In genomic region chr2:101672047-101672446, GRCh38 we compare ENCODE assay signal across 32 cellular contexts.
"Had no signal": no experiment of that assay in that cellular context is flagged by ENCODE, and none has a peak within 500 bp of the region (broad histone marks: within the 10 kb centered on the region; RNA-seq: fewer than 3 reads in every experiment).

No MANE protein-coding gene starts in this region.

- ATAC-seq: naive thymus-derived CD4-positive, alpha-beta T cell; natural killer cell; sciatic nerve; stimulated activated memory B cell treated with anti-CD40 and anti-IgM and Interleukin-4, amounts not matched to agents 10 μg/mL and 1 μg/mL and 100 μg/mL, for 72 hours; stimulated activated naive CD8-positive, alpha-beta T cell treated with anti-CD3 and anti-CD28 coated beads, Interleukin-15, amount 100 ng/mL, for 72 hours; stimulated activated naive CD8-positive, alpha-beta T cell treated with anti-CD3 and anti-CD28 coated beads, Interleukin-15, Interleukin-2, amounts not matched to agents 100 U/mL and 50 U/mL, for 24 hours; upper lobe of right lung had no signal

- H3K4me3 Mint-ChIP-seq: naive thymus-derived CD4-positive, alpha-beta T cell; natural killer cell; nephron; neural progenitor cell; stimulated activated memory B cell treated with anti-CD40 and anti-IgM and Interleukin-4, amounts not matched to agents 10 μg/mL and 1 μg/mL and 100 μg/mL, for 72 hours; stimulated activated naive CD8-positive, alpha-beta T cell treated with anti-CD3 and anti-CD28 coated beads, Interleukin-15, amount 100 ng/mL, for 72 hours; type B pancreatic cell had no signal

- H3K4me1 ChIP-seq: neural progenitor cell, parathyroid adenoma, right atrium auricular region, spleen, suprapubic skin, testis, tibial artery, transverse colon, upper lobe of right lung, uterus had no signal

- DNase-seq: naive thymus-derived CD4-positive, alpha-beta T cell; natural killer cell; occipital lobe; ovary; posterior cingulate gyrus; retina; spleen; stimulated activated CD4-positive, alpha-beta T cell treated with anti-CD3 and anti-CD28 coated beads, Interleukin-12 subunit alpha, Interleukin-12 subunit beta, amount 100 ng/mL, for 4 hours; stimulated activated CD4-positive, alpha-beta T cell treated with anti-CD3 and anti-CD28 coated beads, Interleukin-1b, Interleukin-23, amount 100 ng/mL, for 48 hours; stimulated activated CD4-positive, alpha-beta T cell treated with anti-CD3 and anti-CD28 coated beads, Interleukin-4, amount 100 ng/mL, for 1 hour; stimulated activated CD4-positive, alpha-beta T cell treated with anti-CD3 and anti-CD28 coated beads, Interleukin-4, amount 100 ng/mL, for 4 hours; stimulated activated CD8-positive, alpha-beta memory T cell treated with anti-CD3 and anti-CD28 coated beads, Interleukin-4, amount 100 ng/mL, for 48 hours; stimulated activated naive CD4-positive, alpha-beta T cell; stimulated activated naive CD8-positive, alpha-beta T cell treated with anti-CD3 and anti-CD28 coated beads, Interleukin-15, amount 100 ng/mL, for 72 hours; stimulated activated naive CD8-positive, alpha-beta T cell treated with anti-CD3 and anti-CD28 coated beads, Interleukin-15, Interleukin-2, amounts not matched to agents 100 U/mL and 50 U/mL, for 24 hours; substantia nigra; testis; tibial artery; transverse colon; upper lobe of right lung; uterus had no signal

- H3K4me1 Mint-ChIP-seq: natural killer cell, nephron had no signal

- H3K36me3 Mint-ChIP-seq: natural killer cell; stimulated activated memory B cell treated with anti-CD40 and anti-IgM and Interleukin-4, amounts not matched to agents 10 μg/mL and 1 μg/mL and 100 μg/mL, for 72 hours; type B pancreatic cell had no signal

- H3K27me3 ChIP-seq: neural progenitor cell, ovary, right atrium auricular region, spleen, suprapubic skin, testis, tibial artery, transverse colon, upper lobe of right lung, uterus had no signal

- H3K36me3 ChIP-seq: neural progenitor cell, ovary, right atrium auricular region, spleen, suprapubic skin, tibial artery, transverse colon, upper lobe of right lung, uterus had no signal

- H3K9ac ChIP-seq: neural progenitor cell, parathyroid adenoma had no signal

- H3K27ac ChIP-seq: neural progenitor cell, ovary, parathyroid adenoma, right atrium auricular region, skin epidermis, spleen, suprapubic skin, testis, tibial artery, transverse colon, upper lobe of right lung, uterus had no signal

- H3K27ac Mint-ChIP-seq: naive thymus-derived CD4-positive, alpha-beta T cell; natural killer cell; nephron; neural progenitor cell; progenitor cell of endocrine pancreas; stimulated activated memory B cell treated with anti-CD40 and anti-IgM and Interleukin-4, amounts not matched to agents 10 μg/mL and 1 μg/mL and 100 μg/mL, for 72 hours; stimulated activated naive CD8-positive, alpha-beta T cell treated with anti-CD3 and anti-CD28 coated beads, Interleukin-15, amount 100 ng/mL, for 72 hours; type B pancreatic cell had no signal

- H3K27me3 Mint-ChIP-seq: naive thymus-derived CD4-positive, alpha-beta T cell; stimulated activated memory B cell treated with anti-CD40 and anti-IgM and Interleukin-4, amounts not matched to agents 10 μg/mL and 1 μg/mL and 100 μg/mL, for 72 hours; stimulated activated naive CD8-positive, alpha-beta T cell treated with anti-CD3 and anti-CD28 coated beads, Interleukin-15, amount 100 ng/mL, for 72 hours; type B pancreatic cell had no signal

- H3K9me3 Mint-ChIP-seq: stimulated activated memory B cell treated with anti-CD40 and anti-IgM and Interleukin-4, amounts not matched to agents 10 μg/mL and 1 μg/mL and 100 μg/mL, for 72 hours had no signal

- H3K9me3 ChIP-seq: ovary, suprapubic skin, testis, tibial artery, upper lobe of right lung, uterus had no signal

- H3K4me3 ChIP-seq: neural progenitor cell, ovary, right atrium auricular region, skin epidermis, smooth muscle cell, spleen, suprapubic skin, testis, tibial artery, transverse colon, upper lobe of right lung, uterus had no signal
